11 cellular contexts compared by ENCODE assay signal in genomic region chr10:78777466-78778256, GRCh38.
A peak's percentile ranks its signal among the peaks of the same experiment; 100 is the strongest.
DNase-seq lines count a peak whose midpoint lies in the region; ATAC-seq, FAIRE-seq and TF ChIP-seq lines count a peak whose summit lies in the region.
"Had no signal": no experiment of that assay in that cellular context is flagged by ENCODE, and none has a peak within 500 bp of the region (broad histone marks: within the 10 kb centered on the region; RNA-seq: fewer than 3 reads in every experiment).

No MANE protein-coding gene starts in this region.

- H3K4me3 ChIP-seq in IMR-90 (ENCODE audit: insufficient read depth, low read depth, low read length) (no peak overlapping the region), H1 (ENCODE audit: extremely low read depth in 1 of 4, insufficient read depth in 2 of 4, low read depth in 3 of 4, low read length in 4 of 4) (no peak overlapping the region), lower lobe of right lung (no peak overlapping the region), stomach smooth muscle (ENCODE audit: low read length in 2 of 2) (peak overlapping the region in 1 of 2 donors; percentile 15)

- H4K5ac ChIP-seq in IMR-90 (ENCODE audit: low read depth, low read length) (no peak overlapping the region; the same call in 1 of the 2 replicates), H1 (ENCODE audit: insufficient read length, low read depth, low read length) (no peak overlapping the region)

- H4K8ac ChIP-seq in IMR-90 (ENCODE audit: low read depth in 2 of 2, low read length in 2 of 2) (no peak overlapping the region; a peak in 1 of 4 replicates), H1 (ENCODE audit: extremely low read depth, insufficient read depth, low read length) (peak overlapping the region; percentile 72; the same call in 1 of the 2 replicates)

- H3K9me3 ChIP-seq in IMR-90 (ENCODE audit: control insufficient read depth, insufficient read depth, low read length): no peaks in the 10 kb centered on the region
- H3K9me3 ChIP-seq in H1 (ENCODE audit: insufficient read depth in 2 of 2, low read depth in 1 of 2, low read length in 1 of 2): no peaks in the 10 kb centered on the region
- H3K9me3 ChIP-seq in lower lobe of right lung: no peaks in the 10 kb centered on the region
- no peaks in the 10 kb centered on the region for H3K9me3 ChIP-seq in stomach smooth muscle (ENCODE audit: control insufficient read depth in 2 of 2, low read length in 2 of 2)

- dilution Hi-C loops in IMR-90 (cut with HindIII; ENCODE audit: low sequenced_read_pairs, unreplicated experiment): no loop called here

- H2BK12ac ChIP-seq in H1 (ENCODE audit: low read depth, low read length): no peak overlapping the region

- H2BK120ac ChIP-seq in IMR-90 (ENCODE audit: low read depth, low read length): no peak overlapping the region; the same call in 1 of the 2 replicates
- no peak overlapping the region for H2BK120ac ChIP-seq in H1 (replicated peaks; ENCODE audit: low read depth, low read length)

- no TSS peak for BruUV-seq in IMR-90 (replicated peaks; lab: Mats Ljungman, UMichigan)

- no peak overlapping the region for H2BK20ac ChIP-seq in IMR-90 (ENCODE audit: low read depth, low read length)
- H2BK20ac ChIP-seq in H1 (ENCODE audit: low read length): no peak overlapping the region

- no peaks in the 10 kb centered on the region for H3K4me1 Mint-ChIP-seq in activated T-helper 17 cell treated with anti-CD3 and anti-CD28 coated beads, Interleukin-2, amount 50 U/mL, for 72 hours
- H3K4me1 Mint-ChIP-seq: activated B cell treated with CpG ODN at 0.5 μM for 24 hours had no signal

- peaks cover 4% of the 10 kb centered on the region; the same call in 1 of the 2 replicates for H3K27me3 ChIP-seq in IMR-90 (ENCODE audit: control insufficient read depth, insufficient read depth, low read length)
- H3K27me3 ChIP-seq in H1 (replicated peaks in 1 of 4; ENCODE audit: control insufficient read depth in 3 of 4, extremely low read depth in 1 of 4, insufficient read depth in 3 of 4, low read length in 3 of 4): no peaks in the 10 kb centered on the region; a peak in 2 of 7 replicates
- H3K27me3 ChIP-seq in lower lobe of right lung (ENCODE audit: low read depth): no peaks in the 10 kb centered on the region
- no peaks in the 10 kb centered on the region for H3K27me3 ChIP-seq in stomach smooth muscle (ENCODE audit: control insufficient read depth in 1 of 2, insufficient read depth in 2 of 2, low read length in 2 of 2)

- H3K23me2 ChIP-seq in H1 (ENCODE audit: low read depth, low read length): no peaks in the 10 kb centered on the region

- no peak overlapping the region for H3K23ac ChIP-seq in IMR-90 (ENCODE audit: low read depth, low read length)
- H3K23ac ChIP-seq in H1 (ENCODE audit: insufficient read length): no peak overlapping the region

- H3K27ac ChIP-seq in IMR-90 (ENCODE audit: insufficient read depth, low read length): no peak overlapping the region
- H3K27ac ChIP-seq in H1 (ENCODE audit: low read depth, low read length): no peak overlapping the region
- H3K27ac ChIP-seq in lower lobe of right lung: peak overlapping the region; percentile 8
- peak overlapping the region; percentile 76 for H3K27ac ChIP-seq in stomach smooth muscle (ENCODE audit: low read length)

- H3K79me2 ChIP-seq in H1 (ENCODE audit: control insufficient read depth in 1 of 2, insufficient read depth in 2 of 2, low read length in 2 of 2): no peaks in the 10 kb centered on the region

- no peaks in the 10 kb centered on the region for H3K9me3 Mint-ChIP-seq in activated T-helper 17 cell treated with anti-CD3 and anti-CD28 coated beads, Interleukin-2, amount 50 U/mL, for 72 hours
- H3K9me3 Mint-ChIP-seq: activated B cell treated with CpG ODN at 0.5 μM for 24 hours had no signal

- H3K9ac ChIP-seq in IMR-90 (ENCODE audit: low read depth, low read length) (no peak overlapping the region), H1 (replicated peaks in 1 of 4; ENCODE audit: extremely low read depth in 1 of 4, low read depth in 3 of 4, low read length in 3 of 4) (no peak overlapping the region), stomach smooth muscle (ENCODE audit: low read length in 2 of 2) (peak overlapping the region in 1 of 2 donors; percentile 64)

- H2BK15ac ChIP-seq in IMR-90 (ENCODE audit: low read depth, low read length) (no peak overlapping the region), H1 (ENCODE audit: low read length) (no peak overlapping the region)

- no peak overlapping the region for H3K14ac ChIP-seq in IMR-90 (replicated peaks; ENCODE audit: low read depth, low read length)
- H3K14ac ChIP-seq in H1 (ENCODE audit: insufficient read length): no peak overlapping the region

- H2BK5ac ChIP-seq in IMR-90 (ENCODE audit: low read depth, low read length, poor library complexity, severe bottlenecking) (no peak overlapping the region), H1 (ENCODE audit: low read depth, low read length) (peak overlapping the region; percentile 78)

- H3K9me1 ChIP-seq in IMR-90 (ENCODE audit: insufficient read depth, low read length): peaks cover under 1% of the 10 kb centered on the region; the same call in 1 of the 2 replicates

- CTCF ChIA-PET in IMR-90 (lab: Yijun Ruan, JAX) (no interaction called here), H1 (lab: Charles Lee; ENCODE audit: partially characterized antibody) (interaction anchor here (0.6 to 1.5 kb wide), 4 partner anchors 14 to 34 kb away, joined by 3 to 4 read pairs (median 3); no protein-coding TSS in a partner anchor)

- TF ChIP-seq EP300 in H1 (IDR thresholded peaks at IDR 0.05; ENCODE audit: borderline replicate concordance in 1 of 2, low read depth in 2 of 2, low read length in 2 of 2): no peak

- H3K56ac ChIP-seq in IMR-90 (ENCODE audit: extremely low read depth, insufficient read depth, low read length): no peak overlapping the region
- H3K56ac ChIP-seq in H1 (replicated peaks; ENCODE audit: insufficient read length, low read depth, low read length): no peak overlapping the region

- no peak overlapping the region for H3K4ac ChIP-seq in IMR-90 (ENCODE audit: low read depth, low read length)
- no peak overlapping the region for H3K4ac ChIP-seq in H1 (replicated peaks; ENCODE audit: insufficient read length, low read depth, low read length)

- H4K91ac ChIP-seq in IMR-90 (ENCODE audit: insufficient read depth, low read depth, low read length) (no peak overlapping the region), H1 (replicated peaks; ENCODE audit: insufficient read length, low read length) (no peak overlapping the region)

- H3K36me3 Mint-ChIP-seq in activated T-helper 17 cell treated with anti-CD3 and anti-CD28 coated beads, Interleukin-2, amount 50 U/mL, for 72 hours (ENCODE audit: low read depth): no peaks in the 10 kb centered on the region

- H4K20me1 ChIP-seq in IMR-90 (ENCODE audit: insufficient read depth, low read length) (no peaks in the 10 kb centered on the region), H1 (replicated peaks in 1 of 2; ENCODE audit: control insufficient read depth in 1 of 2, insufficient read depth in 2 of 2, low read length in 2 of 2) (no peaks in the 10 kb centered on the region)

- ATAC-seq in IMR-90 (ENCODE audit: low read depth): peak; percentile 78
- ATAC-seq in lower lobe of right lung: peak; percentile 34 to 54
- no peak for ATAC-seq in HG03045 (IDR thresholded peaks at IDR 0.05; ENCODE audit: unreplicated experiment)
- ATAC-seq in activated T-helper 17 cell treated with anti-CD3 and anti-CD28 coated beads, Interleukin-2, amount 50 U/mL, for 72 hours (replicated peaks): no peak

- intact Hi-C loops in IMR-90 (cut with micrococcal nuclease): no loop called here
- intact Hi-C loops in lower lobe of right lung (cut with DNase I): no loop called here

- H3K27me3 Mint-ChIP-seq in activated T-helper 17 cell treated with anti-CD3 and anti-CD28 coated beads, Interleukin-2, amount 50 U/mL, for 72 hours: peaks cover 5% of the 10 kb centered on the region

- DNase-seq in IMR-90 (peak; percentile 57), H1 (ENCODE audit: low read depth in 1 of 2, low spot score in 2 of 2) (no peak), lower lobe of right lung (no peak), NCI-H146 treated with DMSO at 0.1 percent for 48 hours (lab: John Stamatoyannopoulos, UW; ENCODE audit: unreplicated experiment) (no peak), NK-92 (lab: John Stamatoyannopoulos, UW; ENCODE audit: unreplicated experiment) (no peak)
- DNase-seq: activated B cell treated with CpG ODN at 0.5 μM for 24 hours, NCI-H345 had no signal

- FAIRE-seq in H1 (lab: Jason Lieb, UNC): no peak
- FAIRE-seq: bronchial epithelial cell had no signal

- H3K18ac ChIP-seq in IMR-90 (ENCODE audit: low read depth, low read length): no peak overlapping the region
- 0 out of 2 replicates have a peak overlapping the region, but pooled peaks have one; percentile 67 for H3K18ac ChIP-seq in H1 (ENCODE audit: extremely low read depth, low read length)

- TF ChIP-seq RAD21 in IMR-90 (IDR thresholded peaks at IDR 0.05; ENCODE audit: low read length) (no peak), H1 (IDR thresholded peaks at IDR 0.05 in 1 of 2, conservative IDR thresholded peaks at IDR 0.05 in 1 of 2; ENCODE audit: low read depth in 2 of 2, low read length in 2 of 2) (no peak)

- H3K4me1 ChIP-seq in IMR-90 (ENCODE audit: control insufficient read depth, insufficient read depth, low read length) (peaks cover 11% of the 10 kb centered on the region), H1 (replicated peaks in 1 of 4; ENCODE audit: control insufficient read depth in 3 of 4, insufficient read depth in 4 of 4, low read length in 3 of 4) (peaks cover 0 to 10% (median 2%) of the 10 kb centered on the region in 4 experiments; a peak in 3 of 7 replicates), lower lobe of right lung (peaks cover 18% of the 10 kb centered on the region), stomach smooth muscle (ENCODE audit: control insufficient read depth, insufficient read depth, low read length) (peaks cover 44% of the 10 kb centered on the region)

- no peak overlapping the region for H3K4me3 Mint-ChIP-seq in activated T-helper 17 cell treated with anti-CD3 and anti-CD28 coated beads, Interleukin-2, amount 50 U/mL, for 72 hours
- H3K4me3 Mint-ChIP-seq: activated B cell treated with CpG ODN at 0.5 μM for 24 hours had no signal

- H3K36me3 ChIP-seq in IMR-90 (ENCODE audit: control insufficient read depth, insufficient read depth, low read length): no peaks in the 10 kb centered on the region
- no peaks in the 10 kb centered on the region for H3K36me3 ChIP-seq in H1 (ENCODE audit: control insufficient read depth in 2 of 4, insufficient read depth in 4 of 4, low read length in 3 of 4)
- no peaks in the 10 kb centered on the region for H3K36me3 ChIP-seq in lower lobe of right lung
- no peaks in the 10 kb centered on the region for H3K36me3 ChIP-seq in stomach smooth muscle (ENCODE audit: control insufficient read depth in 2 of 2, insufficient read depth in 2 of 2, low read length in 2 of 2)

- in situ Hi-C loops in IMR-90 (cut with MboI; ENCODE audit: low sequenced_read_pairs): no loop called here

- POLR2A ChIA-PET in IMR-90 (lab: Charles Lee; ENCODE audit: unreplicated experiment): interaction anchor here (0.5 kb wide), 1 partner anchor 517 kb away, joined by 5 read pairs; no protein-coding TSS in a partner anchor
- POLR2A ChIA-PET in H1 (lab: Charles Lee; ENCODE audit: partially characterized antibody): interaction anchor here (0.7 to 1.0 kb wide), 2 partner anchors 15 to 56 kb away, joined by 3 read pairs; no protein-coding TSS in a partner anchor

- WGBS in IMR-90 (ENCODE audit: extremely low coverage in 2 of 2, insufficient read length in 1 of 2), 2 experiments: 32% methylated on average over 2 of the region's 9 CpGs; no CpG with 5 or more reads in 1 of the 2 experiments
- WGBS in H1 (ENCODE audit: extremely low coverage in 1 of 2, insufficient coverage in 1 of 2, insufficient read length in 1 of 2, insufficient replicate concordance in 2 of 2, low coverage in 1 of 2, low lambda C conversion rate in 2 of 2, missing lambda C conversion rate in 1 of 2), 2 experiments: 83% methylated on average over 9 of the region's 9 CpGs; no CpG with 5 or more reads in 1 of the 2 experiments

- H3K79me1 ChIP-seq in IMR-90 (ENCODE audit: low read depth in 1 of 2, low read length in 2 of 2) (no peaks in the 10 kb centered on the region), H1 (ENCODE audit: low read depth, low read length) (no peaks in the 10 kb centered on the region)

- H3K27ac Mint-ChIP-seq in activated T-helper 17 cell treated with anti-CD3 and anti-CD28 coated beads, Interleukin-2, amount 50 U/mL, for 72 hours: no peak overlapping the region
- H3K27ac Mint-ChIP-seq: activated B cell treated with CpG ODN at 0.5 μM for 24 hours had no signal

- H2AFZ ChIP-seq in IMR-90 (replicated peaks; ENCODE audit: low read length, poor library complexity) (peak overlapping the region; percentile 62), H1 (ENCODE audit: low read length) (no peak overlapping the region)

- H3K4me2 ChIP-seq in IMR-90 (ENCODE audit: low read depth, low read length) (no peak overlapping the region; the same call in 1 of the 2 replicates), H1 (ENCODE audit: insufficient read depth in 1 of 2, low read depth in 2 of 2, low read length in 2 of 2) (no peak overlapping the region)

- no peak for TF ChIP-seq POLR2A in IMR-90 (IDR thresholded peaks at IDR 0.05; ENCODE audit: low read depth, low read length)
- no peak for TF ChIP-seq POLR2A in H1 (IDR thresholded peaks at IDR 0.05; ENCODE audit: control extremely low read depth in 1 of 2, low read depth in 2 of 2, low read length in 2 of 2)

- TF ChIP-seq CTCF in IMR-90 (conservative IDR thresholded peaks at IDR 0.05; ENCODE audit: low read depth, low read length) (no peak), H1 (IDR thresholded peaks at IDR 0.05; ENCODE audit: control extremely low read depth in 1 of 3, insufficient read depth in 1 of 3, low read depth in 1 of 3, low read length in 3 of 3) (no peak), lower lobe of right lung (IDR thresholded peaks at IDR 0.05) (no peak)

- H2AK5ac ChIP-seq in IMR-90 (ENCODE audit: low read depth, low read length): peak overlapping the region; percentile 38; the same call in 1 of the 2 replicates
- H2AK5ac ChIP-seq in H1 (ENCODE audit: low read depth, low read length): no peak overlapping the region

- H2AK9ac ChIP-seq in IMR-90 (replicated peaks; ENCODE audit: low read depth, low read length, poor library complexity): peak overlapping the region; percentile 15

Comparison
In these comparisons a context has a peak if more than half of its experiments do, and no peak if none do; other contexts are left out.
1. ATAC-seq: peak in IMR-90 (single experiment) and lower lobe of right lung (2 of 2); none in HG03045 (single experiment) and activated T-helper 17 cell treated with anti-CD3 and anti-CD28 coated beads, Interleukin-2, amount 50 U/mL, for 72 hours (single experiment).
2. H3K27ac ChIP-seq: peak in lower lobe of right lung (single experiment) and stomach smooth muscle (single experiment); none in IMR-90 (single experiment) and H1 (single experiment).